35 cellular contexts compared by ENCODE assay signal in genomic region chr11:1667906-1668305, GRCh38. TPM values are rescaled to one million over a fixed set of nuclear protein-coding genes. Genes with fewer than 3 reads are reported as not detected.
DNase-seq lines count a peak whose midpoint lies in the region; ATAC-seq and TF ChIP-seq lines count a peak whose summit lies in the region.
"Had no signal": no experiment of that assay in that cellular context is flagged by ENCODE, and none has a peak within 500 bp of the region (broad histone marks: within the 10 kb centered on the region; RNA-seq: fewer than 3 reads in every experiment).

No MANE protein-coding gene starts in this region.

- no peak for ATAC-seq in GM18519 (IDR thresholded peaks at IDR 0.05; ENCODE audit: low FRiP score, unreplicated experiment)
- ATAC-seq in omental fat pad (ENCODE audit: low FRiP score) = no peak
- ATAC-seq: naive thymus-derived CD4-positive, alpha-beta T cell; pancreas; stimulated activated naive CD8-positive, alpha-beta T cell treated with anti-CD3 and anti-CD28 coated beads, Interleukin-15, Interleukin-2, amounts not matched to agents 100 U/mL and 50 U/mL, for 24 hours had no signal

- 22% methylated on average over 16 of the region's 16 CpGs for WGBS in liver

- H3K9ac ChIP-seq in liver (ENCODE audit: low read depth in 1 of 2, low read length in 2 of 2) = peak overlapping the region; percentile 58 to 85

- DNase-seq in NCI-H146 (lab: John Stamatoyannopoulos, UW) (peak; percentile 25), NCI-H146 treated with DMSO at 0.1 percent for 48 hours (lab: John Stamatoyannopoulos, UW; ENCODE audit: unreplicated experiment) (no peak), NCI-H69 (lab: John Stamatoyannopoulos, UW) (peak; percentile 27), osteoblast (ENCODE audit: insufficient read length, low spot score, missing footprints) (peak; percentile 71), NCI-H1930 (lab: John Stamatoyannopoulos, UW) (no peak), omental fat pad (ENCODE audit: low spot score) (no peak)
- DNase-seq: activated CD4-positive, alpha-beta T cell treated with anti-CD3 and anti-CD28 coated beads, Interleukin-2, amount 50 U/mL, for 48 hours; activated CD8-positive, alpha-beta memory T cell treated with anti-CD3 and anti-CD28 coated beads, Interleukin-2, amount 50 U/mL, for 48 hours; activated naive CD4-positive, alpha-beta T cell treated with anti-CD3 and anti-CD28 coated beads, Interleukin-2, amount 10 ng/mL, durations not matched to agents 7 days and 5 days; amygdala; CD4-positive, CD25-positive, alpha-beta regulatory T cell; colonic mucosa; effector CD8-positive, alpha-beta T cell; EL; glutamatergic neuron; kidney glomerular epithelial cell; mesenchymal stem cell; naive thymus-derived CD4-positive, alpha-beta T cell; NCI-H1092; NCI-H187 treated with DMSO at 0.1 percent for 48 hours; NCI-H524; PC-9; SHP77; sigmoid colon; stimulated activated CD4-positive, alpha-beta T cell treated with anti-CD3 and anti-CD28 coated beads, Interleukin-4, amount 100 ng/mL, for 4 hours; stimulated activated naive CD8-positive, alpha-beta T cell treated with anti-CD3 and anti-CD28 coated beads, Interleukin-15, Interleukin-2, amounts not matched to agents 100 U/mL and 50 U/mL, for 24 hours; T1000; thyroid gland had no signal

- H3K4me1 ChIP-seq in liver (ENCODE audit: control insufficient read depth in 4 of 4, insufficient read depth in 4 of 4, low read length in 3 of 4) (peaks cover 6 to 37% (median 26%) of the 10 kb centered on the region in 4 donors), osteoblast (ENCODE audit: insufficient read depth, low read length) (no peaks in the 10 kb centered on the region)
- H3K4me1 ChIP-seq: breast epithelium, colonic mucosa, pancreas, sigmoid colon, thyroid gland had no signal

- H3K27ac ChIP-seq in liver (ENCODE audit: low read depth in 1 of 2, low read length in 2 of 2) = peak overlapping the region; percentile 81 to 96
- H3K27ac ChIP-seq in osteoblast (ENCODE audit: low read depth, low read length) = no peak overlapping the region
- H3K27ac ChIP-seq: 22Rv1, breast epithelium, colonic mucosa, pancreas, PC-9, sigmoid colon, thyroid gland had no signal

- TF ChIP-seq CTCF in liver (IDR thresholded peaks at IDR 0.05; ENCODE audit: low read depth, low read length, missing input control) (no peak), osteoblast (IDR thresholded peaks at IDR 0.05; ENCODE audit: extremely low read depth, low read depth, low read length) (no peak), omental fat pad (IDR thresholded peaks at IDR 0.05) (no peak)

- H3K79me2 ChIP-seq in osteoblast (ENCODE audit: insufficient read depth, low read length) = no peaks in the 10 kb centered on the region

- H4K20me1 ChIP-seq in osteoblast (ENCODE audit: insufficient read depth, low read length) = no peaks in the 10 kb centered on the region

- peak overlapping the region in 1 of 3 donors; percentile 22 for H3K4me3 ChIP-seq in liver (ENCODE audit: low read depth in 1 of 3, low read length in 3 of 3)
- H3K4me3 ChIP-seq in osteoblast (ENCODE audit: insufficient read depth, low read length) = no peak overlapping the region
- H3K4me3 ChIP-seq: breast epithelium, colonic mucosa, pancreas, PC-9, sigmoid colon, thyroid gland had no signal

- no peak for TF ChIP-seq RAD21 in liver (IDR thresholded peaks at IDR 0.05)

- H3K4me2 ChIP-seq in osteoblast (ENCODE audit: insufficient read depth, low read length) = no peak overlapping the region
- H3K4me2 ChIP-seq: PC-9 had no signal

- no peak overlapping the region for H2AFZ ChIP-seq in osteoblast (ENCODE audit: low read length)
- H2AFZ ChIP-seq: PC-9 had no signal

- H3K36me3 ChIP-seq in liver (ENCODE audit: control insufficient read depth in 4 of 4, insufficient read depth in 3 of 4, low read depth in 1 of 4, low read length in 3 of 4) (no peaks in the 10 kb centered on the region), osteoblast (ENCODE audit: insufficient read depth, low read length) (no peaks in the 10 kb centered on the region)
- H3K36me3 ChIP-seq: breast epithelium, colonic mucosa, pancreas, sigmoid colon, thyroid gland had no signal

- H3K27me3 ChIP-seq in liver (ENCODE audit: control insufficient read depth in 4 of 4, insufficient read depth in 4 of 4, low read length in 3 of 4) (no peaks in the 10 kb centered on the region), osteoblast (ENCODE audit: insufficient read depth, low read length) (peaks cover 33% of the 10 kb centered on the region)
- H3K27me3 ChIP-seq: pancreas, thyroid gland had no signal

- no peaks in the 10 kb centered on the region for H3K9me3 ChIP-seq in liver (ENCODE audit: control insufficient read depth in 4 of 4, low read length in 3 of 4)
- H3K9me3 ChIP-seq in osteoblast (ENCODE audit: low read depth, low read length) = no peaks in the 10 kb centered on the region
- H3K9me3 ChIP-seq: breast epithelium, colonic mucosa, pancreas, sigmoid colon, thyroid gland had no signal

TF ChIP-seq in liver, 16 proteins besides CTCF, POLR2A, EP300 and RAD21:
- peak; percentile 37 for TF ChIP-seq FOXA2 (IDR thresholded peaks at IDR 0.05)
- TF ChIP-seq JUND (IDR thresholded peaks at IDR 0.05) = no peak
- TF ChIP-seq REST (IDR thresholded peaks at IDR 0.05) = peak; percentile 27
- TF ChIP-seq EGR1 (IDR thresholded peaks at IDR 0.05; ENCODE audit: low read depth in 2 of 2) = peak; percentile 63 to 69
- TF ChIP-seq ATF3 (IDR thresholded peaks at IDR 0.05) = no peak
- peak; percentile 81 to 90 for TF ChIP-seq RXRA (IDR thresholded peaks at IDR 0.05)
- no peak for TF ChIP-seq GABPA (IDR thresholded peaks at IDR 0.05 in 1 of 2, conservative IDR thresholded peaks at IDR 0.05 in 1 of 2)
- no peak for TF ChIP-seq ZBTB33 (IDR thresholded peaks at IDR 0.05)
- TF ChIP-seq HNF4G (IDR thresholded peaks at IDR 0.05) = no peak
- no peak for TF ChIP-seq TAF1 (conservative IDR thresholded peaks at IDR 0.05)
- peak; percentile 77 for TF ChIP-seq SP1 (IDR thresholded peaks at IDR 0.05)
- TF ChIP-seq NR2F2 (IDR thresholded peaks at IDR 0.05) = peak; percentile 97
- TF ChIP-seq FOXA1 (IDR thresholded peaks at IDR 0.05) = no peak
- TF ChIP-seq MAX (IDR thresholded peaks at IDR 0.05) = peak; percentile 79

RNA-seq across cellular contexts. Expression of gene KRTAP5-6, which starts 29.1 kb away (rescaled TPM):
- total RNA-seq in liver (under 1 TPM in 1 of 2 donors, not detected in 1; 0.84 TPM), osteoblast (not detected in 2 replicates), omental fat pad (not detected)
- 1 to 10 TPM in 1 of 2 donors, not detected in 1; 1.2 TPM for polyA plus RNA-seq in liver
- total RNA-seq: breast epithelium; CD4-positive, CD25-positive, alpha-beta regulatory T cell; colonic mucosa; epithelial cell of proximal tubule; naive thymus-derived CD4-positive, alpha-beta T cell; pancreas; PC-9; sigmoid colon; thyroid gland had no signal
- polyA plus RNA-seq: CD4-positive, CD25-positive, alpha-beta regulatory T cell; IgD-negative memory B cell; naive thymus-derived CD4-positive, alpha-beta T cell; pancreas; sigmoid colon had no signal

RNA-seq across cellular contexts. Expression of gene KRTAP5-5, which starts 38.3 kb away (rescaled TPM):
- total RNA-seq in liver (not detected), osteoblast (not detected in 2 replicates), omental fat pad (not detected)
- polyA plus RNA-seq in liver = not detected
- total RNA-seq: breast epithelium; CD4-positive, CD25-positive, alpha-beta regulatory T cell; colonic mucosa; epithelial cell of proximal tubule; naive thymus-derived CD4-positive, alpha-beta T cell; pancreas; PC-9; sigmoid colon; thyroid gland had no signal
- polyA plus RNA-seq: CD4-positive, CD25-positive, alpha-beta regulatory T cell; IgD-negative memory B cell; naive thymus-derived CD4-positive, alpha-beta T cell had no signal

RNA-seq across cellular contexts. Expression of gene KRTAP5-4, which starts 46.0 kb away (rescaled TPM):
- total RNA-seq in liver (not detected), osteoblast (not detected in 2 replicates), omental fat pad (not detected)
- polyA plus RNA-seq in liver = not detected
- total RNA-seq: breast epithelium; CD4-positive, CD25-positive, alpha-beta regulatory T cell; colonic mucosa; epithelial cell of proximal tubule; naive thymus-derived CD4-positive, alpha-beta T cell; pancreas; PC-9; sigmoid colon; thyroid gland had no signal
- polyA plus RNA-seq: CD4-positive, CD25-positive, alpha-beta regulatory T cell; IgD-negative memory B cell; naive thymus-derived CD4-positive, alpha-beta T cell; pancreas; sigmoid colon had no signal

RNA-seq across cellular contexts. Expression of gene KRTAP5-3, which starts 59.6 kb away (rescaled TPM):
- total RNA-seq in liver (not detected), osteoblast (not detected in 2 replicates), omental fat pad (not detected)
- not detected for polyA plus RNA-seq in liver
- total RNA-seq: breast epithelium; CD4-positive, CD25-positive, alpha-beta regulatory T cell; colonic mucosa; epithelial cell of proximal tubule; naive thymus-derived CD4-positive, alpha-beta T cell; pancreas; PC-9; sigmoid colon; thyroid gland had no signal
- polyA plus RNA-seq: CD4-positive, CD25-positive, alpha-beta regulatory T cell; IgD-negative memory B cell; naive thymus-derived CD4-positive, alpha-beta T cell; pancreas; sigmoid colon had no signal

Comparison
In these comparisons a context has a peak if more than half of its experiments do, and no peak if none do; other contexts are left out.
1. DNase-seq: peak in NCI-H146 (single experiment), NCI-H69 (single experiment) and osteoblast (single experiment); none in NCI-H146 treated with DMSO at 0.1 percent for 48 hours (single experiment), NCI-H1930 (0 of 2) and omental fat pad (single experiment).